ENCODE assay signal across 1 cellular context in genomic region chr10:103888113-103888841, GRCh38.
TF ChIP-seq lines count a peak whose summit lies in the region.

No MANE protein-coding gene starts in this region.

TF ChIP-seq in WTC11, 78 proteins besides CTCF, POLR2A, EP300 and RAD21 (continued from another document):
- TF ChIP-seq MLX (CRISPR knock-in tag; IDR thresholded peaks at IDR 0.05) = no peak
- no peak for TF ChIP-seq STAT6 (CRISPR knock-in tag; conservative IDR thresholded peaks at IDR 0.05; ENCODE audit: low read depth)
- no peak for TF ChIP-seq NFATC4 (CRISPR knock-in tag; IDR thresholded peaks at IDR 0.05)
- no peak for TF ChIP-seq ZNF281 (CRISPR knock-in tag; IDR thresholded peaks at IDR 0.05)
- no peak for TF ChIP-seq GTF2I (CRISPR knock-in tag; conservative IDR thresholded peaks at IDR 0.05)
- TF ChIP-seq ARID4B (CRISPR knock-in tag; IDR thresholded peaks at IDR 0.05; ENCODE audit: borderline replicate concordance) = no peak
- no peak for TF ChIP-seq FOXP4 (CRISPR knock-in tag; IDR thresholded peaks at IDR 0.05)
